Comparison of ENCODE assay signal across 1 cellular context in the genomic region with DNA sequence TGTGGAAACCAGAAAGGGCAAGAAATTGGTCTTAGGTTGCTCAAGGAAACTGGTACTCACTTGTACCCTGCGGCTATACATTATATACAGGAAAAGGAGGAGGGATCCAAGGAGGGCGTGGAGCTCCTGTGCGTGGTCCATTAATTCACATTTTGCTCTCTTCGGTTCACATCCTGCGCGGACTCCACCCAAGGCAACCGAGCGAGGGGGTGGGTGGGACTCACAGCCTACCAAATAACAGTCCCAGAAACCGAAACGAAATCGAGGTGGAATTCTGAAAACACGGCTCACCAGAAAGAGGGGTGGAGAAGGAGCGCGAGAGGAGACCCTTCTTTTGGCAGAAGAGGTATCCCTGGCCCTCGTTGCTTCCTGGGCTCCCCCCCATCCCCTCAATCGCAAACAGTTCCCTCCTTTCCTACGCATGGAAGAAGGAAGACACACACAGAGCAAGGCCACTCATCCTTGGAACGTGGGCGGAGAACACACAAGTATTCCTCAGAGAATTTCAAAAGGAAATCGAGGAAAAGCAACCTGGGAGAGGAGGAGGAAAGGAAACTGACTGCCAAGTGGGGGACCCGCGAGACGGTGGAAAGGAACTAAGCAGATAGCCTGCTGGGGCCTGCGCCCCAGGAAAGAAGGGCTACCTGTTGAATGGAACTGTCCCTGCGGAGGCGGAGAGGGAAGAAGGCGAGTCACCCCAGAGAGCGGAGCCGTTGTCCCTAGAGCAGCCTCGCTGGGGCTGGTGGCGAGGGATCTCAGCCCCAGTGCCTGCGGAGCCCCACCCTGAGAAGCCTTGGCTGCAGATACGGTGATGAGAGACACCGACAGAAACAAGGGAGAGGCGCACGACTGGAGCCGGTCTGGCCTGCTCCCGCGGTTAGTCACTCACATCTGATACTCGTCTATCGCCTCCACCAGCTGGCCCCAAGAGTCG.
TF ChIP-seq lines count a peak whose summit lies in the region.

No MANE protein-coding gene starts in this region.

TF ChIP-seq in HEK293, 187 proteins besides CTCF, POLR2A, EP300 and RAD21 (continued from another document and continues in another):
- TF ChIP-seq, protein P1, sequence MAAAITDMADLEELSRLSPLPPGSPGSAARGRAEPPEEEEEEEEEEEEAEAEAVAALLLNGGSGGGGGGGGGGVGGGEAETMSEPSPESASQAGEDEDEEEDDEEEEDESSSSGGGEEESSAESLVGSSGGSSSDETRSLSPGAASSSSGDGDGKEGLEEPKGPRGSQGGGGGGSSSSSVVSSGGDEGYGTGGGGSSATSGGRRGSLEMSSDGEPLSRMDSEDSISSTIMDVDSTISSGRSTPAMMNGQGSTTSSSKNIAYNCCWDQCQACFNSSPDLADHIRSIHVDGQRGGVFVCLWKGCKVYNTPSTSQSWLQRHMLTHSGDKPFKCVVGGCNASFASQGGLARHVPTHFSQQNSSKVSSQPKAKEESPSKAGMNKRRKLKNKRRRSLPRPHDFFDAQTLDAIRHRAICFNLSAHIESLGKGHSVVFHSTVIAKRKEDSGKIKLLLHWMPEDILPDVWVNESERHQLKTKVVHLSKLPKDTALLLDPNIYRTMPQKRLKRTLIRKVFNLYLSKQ (tag by site-specific recombination; IDR thresholded peaks at IDR 0.05; ENCODE audit: borderline replicate concordance): no peak
- TF ChIP-seq YY2 (tag by site-specific recombination; IDR thresholded peaks at IDR 0.05): no peak
- TF ChIP-seq SP2 (tag by site-specific recombination; IDR thresholded peaks at IDR 0.05): peak; percentile 79
- TF ChIP-seq, protein P2, sequence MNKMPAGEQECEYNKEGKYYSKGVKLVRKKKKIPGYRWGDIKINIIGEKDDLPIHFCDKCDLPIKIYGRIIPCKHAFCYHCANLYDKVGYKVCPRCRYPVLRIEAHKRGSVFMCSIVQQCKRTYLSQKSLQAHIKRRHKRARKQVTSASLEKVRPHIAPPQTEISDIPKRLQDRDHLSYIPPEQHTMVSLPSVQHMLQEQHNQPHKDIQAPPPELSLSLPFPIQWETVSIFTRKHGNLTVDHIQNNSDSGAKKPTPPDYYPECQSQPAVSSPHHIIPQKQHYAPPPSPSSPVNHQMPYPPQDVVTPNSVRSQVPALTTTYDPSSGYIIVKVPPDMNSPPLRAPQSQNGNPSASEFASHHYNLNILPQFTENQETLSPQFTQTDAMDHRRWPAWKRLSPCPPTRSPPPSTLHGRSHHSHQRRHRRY (tag by site-specific recombination; IDR thresholded peaks at IDR 0.05): no peak
- TF ChIP-seq, protein P3, sequence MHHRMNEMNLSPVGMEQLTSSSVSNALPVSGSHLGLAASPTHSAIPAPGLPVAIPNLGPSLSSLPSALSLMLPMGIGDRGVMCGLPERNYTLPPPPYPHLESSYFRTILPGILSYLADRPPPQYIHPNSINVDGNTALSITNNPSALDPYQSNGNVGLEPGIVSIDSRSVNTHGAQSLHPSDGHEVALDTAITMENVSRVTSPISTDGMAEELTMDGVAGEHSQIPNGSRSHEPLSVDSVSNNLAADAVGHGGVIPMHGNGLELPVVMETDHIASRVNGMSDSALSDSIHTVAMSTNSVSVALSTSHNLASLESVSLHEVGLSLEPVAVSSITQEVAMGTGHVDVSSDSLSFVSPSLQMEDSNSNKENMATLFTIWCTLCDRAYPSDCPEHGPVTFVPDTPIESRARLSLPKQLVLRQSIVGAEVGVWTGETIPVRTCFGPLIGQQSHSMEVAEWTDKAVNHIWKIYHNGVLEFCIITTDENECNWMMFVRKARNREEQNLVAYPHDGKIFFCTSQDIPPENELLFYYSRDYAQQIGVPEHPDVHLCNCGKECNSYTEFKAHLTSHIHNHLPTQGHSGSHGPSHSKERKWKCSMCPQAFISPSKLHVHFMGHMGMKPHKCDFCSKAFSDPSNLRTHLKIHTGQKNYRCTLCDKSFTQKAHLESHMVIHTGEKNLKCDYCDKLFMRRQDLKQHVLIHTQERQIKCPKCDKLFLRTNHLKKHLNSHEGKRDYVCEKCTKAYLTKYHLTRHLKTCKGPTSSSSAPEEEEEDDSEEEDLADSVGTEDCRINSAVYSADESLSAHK (tag by site-specific recombination; IDR thresholded peaks at IDR 0.05): no peak
- TF ChIP-seq ZNF433 (tag by site-specific recombination; IDR thresholded peaks at IDR 0.05; ENCODE audit: low read depth): no peak
- TF ChIP-seq ZNF416 (tag by site-specific recombination; IDR thresholded peaks at IDR 0.05): no peak
- TF ChIP-seq KLF9 (tag by site-specific recombination; IDR thresholded peaks at IDR 0.05; ENCODE audit: low read depth): no peak
- peak; percentile 47 for TF ChIP-seq KLF1 (tag by site-specific recombination; IDR thresholded peaks at IDR 0.05)
- no peak for TF ChIP-seq ZNF585B (tag by site-specific recombination; IDR thresholded peaks at IDR 0.05)
- TF ChIP-seq REPIN1 (tag by site-specific recombination; IDR thresholded peaks at IDR 0.05; ENCODE audit: low read depth): no peak
- TF ChIP-seq, protein P4, sequence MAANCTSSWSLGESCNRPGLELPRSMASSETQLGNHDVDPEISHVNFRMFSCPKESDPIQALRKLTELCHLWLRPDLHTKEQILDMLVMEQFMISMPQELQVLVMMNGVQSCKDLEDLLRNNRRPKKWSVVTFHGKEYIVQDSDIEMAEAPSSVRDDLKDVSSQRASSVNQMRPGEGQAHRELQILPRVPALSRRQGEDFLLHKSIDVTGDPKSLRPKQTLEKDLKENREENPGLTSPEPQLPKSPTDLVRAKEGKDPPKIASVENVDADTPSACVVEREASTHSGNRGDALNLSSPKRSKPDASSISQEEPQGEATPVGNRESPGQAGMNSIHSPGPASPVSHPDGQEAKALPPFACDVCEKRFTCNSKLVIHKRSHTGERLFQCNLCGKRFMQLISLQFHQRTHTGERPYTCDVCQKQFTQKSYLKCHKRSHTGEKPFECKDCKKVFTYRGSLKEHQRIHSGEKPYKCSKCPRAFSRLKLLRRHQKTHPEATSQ (tag by site-specific recombination; IDR thresholded peaks at IDR 0.05): no peak
- TF ChIP-seq, protein P5, sequence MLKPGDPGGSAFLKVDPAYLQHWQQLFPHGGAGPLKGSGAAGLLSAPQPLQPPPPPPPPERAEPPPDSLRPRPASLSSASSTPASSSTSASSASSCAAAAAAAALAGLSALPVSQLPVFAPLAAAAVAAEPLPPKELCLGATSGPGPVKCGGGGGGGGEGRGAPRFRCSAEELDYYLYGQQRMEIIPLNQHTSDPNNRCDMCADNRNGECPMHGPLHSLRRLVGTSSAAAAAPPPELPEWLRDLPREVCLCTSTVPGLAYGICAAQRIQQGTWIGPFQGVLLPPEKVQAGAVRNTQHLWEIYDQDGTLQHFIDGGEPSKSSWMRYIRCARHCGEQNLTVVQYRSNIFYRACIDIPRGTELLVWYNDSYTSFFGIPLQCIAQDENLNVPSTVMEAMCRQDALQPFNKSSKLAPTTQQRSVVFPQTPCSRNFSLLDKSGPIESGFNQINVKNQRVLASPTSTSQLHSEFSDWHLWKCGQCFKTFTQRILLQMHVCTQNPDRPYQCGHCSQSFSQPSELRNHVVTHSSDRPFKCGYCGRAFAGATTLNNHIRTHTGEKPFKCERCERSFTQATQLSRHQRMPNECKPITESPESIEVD (tag by site-specific recombination; IDR thresholded peaks at IDR 0.05): no peak
- TF ChIP-seq ZNF2 (tag by site-specific recombination; IDR thresholded peaks at IDR 0.05): no peak
- TF ChIP-seq ZNF174 (tag by site-specific recombination; IDR thresholded peaks at IDR 0.05): no peak
- TF ChIP-seq ZNF214 (tag by site-specific recombination; IDR thresholded peaks at IDR 0.05; ENCODE audit: borderline replicate concordance): no peak
- TF ChIP-seq ZNF274 (IDR thresholded peaks at IDR 0.05; ENCODE audit: low read length): no peak
- TF ChIP-seq ZNF274 (tag by site-specific recombination; IDR thresholded peaks at IDR 0.05; ENCODE audit: borderline replicate concordance): no peak
- TF ChIP-seq PRDM1 (tag by site-specific recombination; IDR thresholded peaks at IDR 0.05): peak; percentile 39; the same call in 1 of the 2 replicates
- TF ChIP-seq ZNF169 (tag by site-specific recombination; IDR thresholded peaks at IDR 0.05): no peak
- no peak for TF ChIP-seq ZNF514 (tag by site-specific recombination; IDR thresholded peaks at IDR 0.05)
- TF ChIP-seq ZNF776 (tag by site-specific recombination; IDR thresholded peaks at IDR 0.05; ENCODE audit: borderline replicate concordance): no peak
- TF ChIP-seq ZNF571 (tag by site-specific recombination; IDR thresholded peaks at IDR 0.05): no peak
- TF ChIP-seq SP7 (tag by site-specific recombination; IDR thresholded peaks at IDR 0.05): no peak; the same call in 1 of the 2 replicates
- no peak for TF ChIP-seq ZNF610 (tag by site-specific recombination; IDR thresholded peaks at IDR 0.05; ENCODE audit: borderline replicate concordance)
- no peak for TF ChIP-seq ZFP37 (tag by site-specific recombination; IDR thresholded peaks at IDR 0.05)
- TF ChIP-seq ZNF560 (tag by site-specific recombination; IDR thresholded peaks at IDR 0.05; ENCODE audit: borderline replicate concordance): no peak
- TF ChIP-seq, protein P6, sequence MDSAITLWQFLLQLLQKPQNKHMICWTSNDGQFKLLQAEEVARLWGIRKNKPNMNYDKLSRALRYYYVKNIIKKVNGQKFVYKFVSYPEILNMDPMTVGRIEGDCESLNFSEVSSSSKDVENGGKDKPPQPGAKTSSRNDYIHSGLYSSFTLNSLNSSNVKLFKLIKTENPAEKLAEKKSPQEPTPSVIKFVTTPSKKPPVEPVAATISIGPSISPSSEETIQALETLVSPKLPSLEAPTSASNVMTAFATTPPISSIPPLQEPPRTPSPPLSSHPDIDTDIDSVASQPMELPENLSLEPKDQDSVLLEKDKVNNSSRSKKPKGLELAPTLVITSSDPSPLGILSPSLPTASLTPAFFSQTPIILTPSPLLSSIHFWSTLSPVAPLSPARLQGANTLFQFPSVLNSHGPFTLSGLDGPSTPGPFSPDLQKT (IDR thresholded peaks at IDR 0.05; ENCODE audit: borderline replicate concordance, low read depth, low read length): no peak
- TF ChIP-seq ZNF132 (tag by site-specific recombination; IDR thresholded peaks at IDR 0.05; ENCODE audit: borderline replicate concordance): no peak
- no peak for TF ChIP-seq ZNF16 (tag by site-specific recombination; IDR thresholded peaks at IDR 0.05; ENCODE audit: low read depth)
- no peak for TF ChIP-seq GLI2 (tag by site-specific recombination; IDR thresholded peaks at IDR 0.05; ENCODE audit: borderline replicate concordance, low read depth)
- no peak for TF ChIP-seq ZNF114 (tag by site-specific recombination; IDR thresholded peaks at IDR 0.05)
- TF ChIP-seq IKZF3 (tag by site-specific recombination; IDR thresholded peaks at IDR 0.05): 0 out of 2 replicates have a peak, but pooled peaks have one; percentile 9
- no peak for TF ChIP-seq SETDB1 (IDR thresholded peaks at IDR 0.05; ENCODE audit: insufficient read length, low read length)
- TF ChIP-seq ZNF426 (tag by site-specific recombination; IDR thresholded peaks at IDR 0.05): no peak
- TF ChIP-seq ZNF596 (tag by site-specific recombination; IDR thresholded peaks at IDR 0.05): no peak
- TF ChIP-seq, protein P7, sequence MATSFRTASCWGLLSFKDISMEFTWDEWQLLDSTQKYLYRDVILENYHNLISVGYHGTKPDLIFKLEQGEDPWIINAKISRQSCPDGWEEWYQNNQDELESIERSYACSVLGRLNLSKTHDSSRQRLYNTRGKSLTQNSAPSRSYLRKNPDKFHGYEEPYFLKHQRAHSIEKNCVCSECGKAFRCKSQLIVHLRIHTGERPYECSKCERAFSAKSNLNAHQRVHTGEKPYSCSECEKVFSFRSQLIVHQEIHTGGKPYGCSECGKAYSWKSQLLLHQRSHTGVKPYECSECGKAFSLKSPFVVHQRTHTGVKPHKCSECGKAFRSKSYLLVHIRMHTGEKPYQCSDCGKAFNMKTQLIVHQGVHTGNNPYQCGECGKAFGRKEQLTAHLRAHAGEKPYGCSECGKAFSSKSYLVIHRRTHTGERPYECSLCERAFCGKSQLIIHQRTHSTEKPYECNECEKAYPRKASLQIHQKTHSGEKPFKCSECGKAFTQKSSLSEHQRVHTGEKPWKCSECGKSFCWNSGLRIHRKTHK (tag by site-specific recombination; IDR thresholded peaks at IDR 0.05): no peak
- TF ChIP-seq YY1 (tag by site-specific recombination; IDR thresholded peaks at IDR 0.05): no peak
- no peak for TF ChIP-seq SALL2 (tag by site-specific recombination; IDR thresholded peaks at IDR 0.05; ENCODE audit: borderline replicate concordance)
- no peak for TF ChIP-seq ZNF311 (tag by site-specific recombination; IDR thresholded peaks at IDR 0.05; ENCODE audit: borderline replicate concordance)
- TF ChIP-seq ZXDB (tag by site-specific recombination; IDR thresholded peaks at IDR 0.05): peak; percentile 7; the same call in 1 of the 2 replicates
- TF ChIP-seq ZNF202 (tag by site-specific recombination; IDR thresholded peaks at IDR 0.05; ENCODE audit: borderline replicate concordance): no peak
- no peak for TF ChIP-seq ZNF768 (tag by site-specific recombination; IDR thresholded peaks at IDR 0.05)
- TF ChIP-seq SCRT1 (tag by site-specific recombination; IDR thresholded peaks at IDR 0.05; ENCODE audit: borderline replicate concordance): peak; percentile 99
- TF ChIP-seq ZSCAN23 (tag by site-specific recombination; IDR thresholded peaks at IDR 0.05): no peak
- no peak for TF ChIP-seq ZNF239 (tag by site-specific recombination; IDR thresholded peaks at IDR 0.05)
- TF ChIP-seq ZNF112 (tag by site-specific recombination; IDR thresholded peaks at IDR 0.05): no peak
- TF ChIP-seq, protein P8, sequence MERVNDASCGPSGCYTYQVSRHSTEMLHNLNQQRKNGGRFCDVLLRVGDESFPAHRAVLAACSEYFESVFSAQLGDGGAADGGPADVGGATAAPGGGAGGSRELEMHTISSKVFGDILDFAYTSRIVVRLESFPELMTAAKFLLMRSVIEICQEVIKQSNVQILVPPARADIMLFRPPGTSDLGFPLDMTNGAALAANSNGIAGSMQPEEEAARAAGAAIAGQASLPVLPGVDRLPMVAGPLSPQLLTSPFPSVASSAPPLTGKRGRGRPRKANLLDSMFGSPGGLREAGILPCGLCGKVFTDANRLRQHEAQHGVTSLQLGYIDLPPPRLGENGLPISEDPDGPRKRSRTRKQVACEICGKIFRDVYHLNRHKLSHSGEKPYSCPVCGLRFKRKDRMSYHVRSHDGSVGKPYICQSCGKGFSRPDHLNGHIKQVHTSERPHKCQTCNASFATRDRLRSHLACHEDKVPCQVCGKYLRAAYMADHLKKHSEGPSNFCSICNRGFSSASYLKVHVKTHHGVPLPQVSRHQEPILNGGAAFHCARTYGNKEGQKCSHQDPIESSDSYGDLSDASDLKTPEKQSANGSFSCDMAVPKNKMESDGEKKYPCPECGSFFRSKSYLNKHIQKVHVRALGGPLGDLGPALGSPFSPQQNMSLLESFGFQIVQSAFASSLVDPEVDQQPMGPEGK (tag by site-specific recombination; IDR thresholded peaks at IDR 0.05): peak; percentile 55
- TF ChIP-seq ZNF624 (tag by site-specific recombination; IDR thresholded peaks at IDR 0.05): no peak
- no peak for TF ChIP-seq ZNF747 (tag by site-specific recombination; IDR thresholded peaks at IDR 0.05)
- TF ChIP-seq ZFP3 (tag by site-specific recombination; IDR thresholded peaks at IDR 0.05; ENCODE audit: low read depth): no peak
- no peak for TF ChIP-seq ZNF155 (tag by site-specific recombination; IDR thresholded peaks at IDR 0.05)
- TF ChIP-seq, protein P9, sequence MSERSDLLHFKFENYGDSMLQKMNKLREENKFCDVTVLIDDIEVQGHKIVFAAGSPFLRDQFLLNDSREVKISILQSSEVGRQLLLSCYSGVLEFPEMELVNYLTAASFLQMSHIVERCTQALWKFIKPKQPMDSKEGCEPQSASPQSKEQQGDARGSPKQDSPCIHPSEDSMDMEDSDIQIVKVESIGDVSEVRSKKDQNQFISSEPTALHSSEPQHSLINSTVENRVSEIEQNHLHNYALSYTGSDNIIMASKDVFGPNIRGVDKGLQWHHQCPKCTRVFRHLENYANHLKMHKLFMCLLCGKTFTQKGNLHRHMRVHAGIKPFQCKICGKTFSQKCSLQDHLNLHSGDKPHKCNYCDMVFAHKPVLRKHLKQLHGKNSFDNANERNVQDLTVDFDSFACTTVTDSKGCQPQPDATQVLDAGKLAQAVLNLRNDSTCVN (tag by site-specific recombination; optimal IDR thresholded peaks at IDR 0.05): no peak
